19 cellular contexts compared by ENCODE assay signal in the genomic region with DNA sequence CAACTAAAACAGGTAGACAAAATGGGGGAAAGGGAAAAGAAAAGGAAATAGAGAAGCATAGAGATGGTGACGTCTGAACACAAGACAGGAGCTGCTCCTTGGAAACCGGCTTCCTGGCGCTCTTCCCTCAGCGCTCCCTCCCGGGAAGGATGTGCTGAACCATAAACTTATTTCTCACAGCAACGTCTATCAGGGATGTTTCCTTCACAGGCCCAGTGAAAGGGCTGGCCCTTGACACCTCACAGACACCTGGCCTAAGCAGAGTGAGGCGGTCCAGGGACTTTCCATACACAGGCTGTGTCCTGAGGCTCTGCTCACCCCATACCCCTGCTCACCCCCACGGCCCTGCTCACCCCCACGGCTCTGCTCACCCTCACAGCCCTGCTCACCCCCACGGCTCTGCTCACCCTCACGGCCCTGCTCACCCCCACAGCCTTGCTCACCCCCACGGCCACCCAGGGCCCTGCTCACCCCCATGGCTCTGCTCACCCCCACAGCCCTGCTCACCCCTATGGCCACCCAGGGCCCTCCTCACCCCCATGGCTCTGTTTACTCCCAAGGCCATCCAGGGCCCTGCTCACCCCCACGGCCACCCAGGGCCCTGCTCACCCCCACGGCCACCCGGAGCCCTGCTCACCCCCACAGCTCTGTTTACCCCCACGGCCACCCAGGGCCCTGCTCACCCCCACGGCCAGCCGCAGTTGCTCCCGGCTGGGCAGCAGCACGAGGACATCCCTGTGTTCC. TPM values are rescaled to one million over a fixed set of nuclear protein-coding genes. Genes with fewer than 3 reads are reported as not detected.
DNase-seq lines count a peak whose midpoint lies in the region; ATAC-seq, FAIRE-seq and TF ChIP-seq lines count a peak whose summit lies in the region.
"Had no signal": no experiment of that assay in that cellular context is flagged by ENCODE, and none has a peak within 500 bp of the region (broad histone marks: within the 10 kb centered on the region; RNA-seq: fewer than 3 reads in every experiment).

No MANE protein-coding gene starts in this region.

- no peak for TF ChIP-seq RAD21 in neural cell (conservative IDR thresholded peaks at IDR 0.05)

- DNase-seq in NCI-H510A treated with DMSO at 0.1 percent for 48 hours (lab: John Stamatoyannopoulos, UW) (peak; percentile 5), NCI-H510A (lab: John Stamatoyannopoulos, UW) (no peak), kidney (no peak), testis (peak; percentile 30)
- DNase-seq in effector memory CD4-positive, alpha-beta T cell = no peak
- no peak for DNase-seq in effector CD4-positive, alpha-beta T cell
- DNase-seq: 8988T, COR-L47, DMS153, NCI-H1436, NCI-H2081 treated with DMSO at 0.1 percent for 48 hours, NCI-H226, NCI-H69, SHP77 had no signal

- no peaks in the 10 kb centered on the region for H3K9me3 ChIP-seq in kidney (ENCODE audit: control insufficient read depth in 1 of 2, low read length in 2 of 2)
- no peaks in the 10 kb centered on the region for H3K9me3 ChIP-seq in neural cell (ENCODE audit: low read length)
- no peaks in the 10 kb centered on the region for H3K9me3 ChIP-seq in testis
- H3K9me3 ChIP-seq in effector memory CD4-positive, alpha-beta T cell (ENCODE audit: control insufficient read depth, low read length) = no peaks in the 10 kb centered on the region
- H3K9me3 ChIP-seq: HAP-1 had no signal

- H3K79me2 ChIP-seq in neural cell (replicated peaks; ENCODE audit: insufficient read depth, low read length) = no peaks in the 10 kb centered on the region

- no peak for TF ChIP-seq EP300 in neural cell (conservative IDR thresholded peaks at IDR 0.05; ENCODE audit: poor library complexity, severe bottlenecking)

- WGBS in testis, 2 donors = 52 to 70% methylated on average over 16 to 19 of the region's 20 CpGs

- no peak for FAIRE-seq in kidney (lab: Jason Lieb, UNC)

- H3F3A ChIP-seq in neural cell (ENCODE audit: insufficient read depth, low read length, poor library complexity, severe bottlenecking) = no peaks in the 10 kb centered on the region

- no peaks in the 10 kb centered on the region for H3K9me2 ChIP-seq in neural cell (ENCODE audit: insufficient read depth, low read length)

- H3K27me3 ChIP-seq in neural cell (ENCODE audit: insufficient read depth, low read depth, low read length) = no peaks in the 10 kb centered on the region
- H3K27me3 ChIP-seq in testis = no peaks in the 10 kb centered on the region
- H3K27me3 ChIP-seq in effector memory CD4-positive, alpha-beta T cell (replicated peaks; ENCODE audit: control insufficient read depth, insufficient read depth, low read length, poor library complexity, severe bottlenecking) = no peaks in the 10 kb centered on the region

- no peak for ATAC-seq in GM21825 (IDR thresholded peaks at IDR 0.05; ENCODE audit: unreplicated experiment)

- H3K27ac ChIP-seq in kidney (ENCODE audit: low read depth in 2 of 2, low read length in 2 of 2) (peak overlapping the region; percentile 66 to 86), neural cell (ENCODE audit: low read length) (no peak overlapping the region), testis (no peak overlapping the region)
- no peak overlapping the region for H3K27ac ChIP-seq in effector memory CD4-positive, alpha-beta T cell (ENCODE audit: insufficient read depth, low read length, poor library complexity, severe bottlenecking)

- H3K36me3 ChIP-seq in kidney (ENCODE audit: control insufficient read depth in 1 of 2, insufficient read depth in 2 of 2, low read length in 2 of 2) (peaks cover 7 to 10% of the 10 kb centered on the region in 2 donors), neural cell (ENCODE audit: insufficient read depth, low read length) (no peaks in the 10 kb centered on the region), testis (ENCODE audit: low read depth, missing control alignments) (no peaks in the 10 kb centered on the region)
- H3K36me3 ChIP-seq in effector memory CD4-positive, alpha-beta T cell (ENCODE audit: control insufficient read depth, insufficient read depth, low read length) = no peaks in the 10 kb centered on the region
- H3K36me3 ChIP-seq: HAP-1 had no signal

- no peaks in the 10 kb centered on the region for H4K20me1 ChIP-seq in neural cell (ENCODE audit: insufficient read depth)

- no peak for TF ChIP-seq CTCF in kidney (IDR thresholded peaks at IDR 0.05; ENCODE audit: borderline replicate concordance, extremely low read depth, insufficient read depth)
- no peak for TF ChIP-seq CTCF in neural cell (IDR thresholded peaks at IDR 0.05; ENCODE audit: poor library complexity, severe bottlenecking)
- no peak for TF ChIP-seq CTCF in testis (IDR thresholded peaks at IDR 0.05)

- no peak overlapping the region for H3K4me2 ChIP-seq in neural cell (ENCODE audit: low read length)

- H3K4me3 ChIP-seq in kidney (ENCODE audit: low read length in 2 of 2) = peak overlapping the region; percentile 10 to 47
- H3K4me3 ChIP-seq in neural cell (ENCODE audit: low read length) = no peak overlapping the region
- no peak overlapping the region for H3K4me3 ChIP-seq in testis
- H3K4me3 ChIP-seq in effector memory CD4-positive, alpha-beta T cell (ENCODE audit: insufficient read depth, low read depth, low read length, poor library complexity, severe bottlenecking) = no peak overlapping the region
- H3K4me3 ChIP-seq: HAP-1 had no signal

- peak overlapping the region in 1 of 2 donors; percentile 35 for H3K9ac ChIP-seq in kidney (ENCODE audit: low read length in 2 of 2)
- H3K9ac ChIP-seq in neural cell (ENCODE audit: low read length) = no peak overlapping the region

- intact Hi-C loops in kidney (cut with DNase I) = no loop called here
- intact Hi-C loops in testis (cut with DNase I; ENCODE audit: low total_unique reads) = no loop called here

- no peak overlapping the region for H2AFZ ChIP-seq in neural cell (ENCODE audit: low read depth, low read length)

- H3K4me1 ChIP-seq in kidney (ENCODE audit: control insufficient read depth in 1 of 2, insufficient read depth in 1 of 2, low read depth in 1 of 2, low read length in 2 of 2) (peaks cover 6 to 15% of the 10 kb centered on the region in 2 donors), testis (peaks cover 8% of the 10 kb centered on the region)
- no peaks in the 10 kb centered on the region for H3K4me1 ChIP-seq in effector memory CD4-positive, alpha-beta T cell (ENCODE audit: control insufficient read depth, insufficient read depth, low read length, poor library complexity, severe bottlenecking)
- H3K4me1 ChIP-seq: HAP-1 had no signal

- no peak for TF ChIP-seq POLR2A in testis (IDR thresholded peaks at IDR 0.05)

TF ChIP-seq in neural cell, 6 proteins besides CTCF, POLR2A, EP300 and RAD21:
- TF ChIP-seq, protein P1, sequence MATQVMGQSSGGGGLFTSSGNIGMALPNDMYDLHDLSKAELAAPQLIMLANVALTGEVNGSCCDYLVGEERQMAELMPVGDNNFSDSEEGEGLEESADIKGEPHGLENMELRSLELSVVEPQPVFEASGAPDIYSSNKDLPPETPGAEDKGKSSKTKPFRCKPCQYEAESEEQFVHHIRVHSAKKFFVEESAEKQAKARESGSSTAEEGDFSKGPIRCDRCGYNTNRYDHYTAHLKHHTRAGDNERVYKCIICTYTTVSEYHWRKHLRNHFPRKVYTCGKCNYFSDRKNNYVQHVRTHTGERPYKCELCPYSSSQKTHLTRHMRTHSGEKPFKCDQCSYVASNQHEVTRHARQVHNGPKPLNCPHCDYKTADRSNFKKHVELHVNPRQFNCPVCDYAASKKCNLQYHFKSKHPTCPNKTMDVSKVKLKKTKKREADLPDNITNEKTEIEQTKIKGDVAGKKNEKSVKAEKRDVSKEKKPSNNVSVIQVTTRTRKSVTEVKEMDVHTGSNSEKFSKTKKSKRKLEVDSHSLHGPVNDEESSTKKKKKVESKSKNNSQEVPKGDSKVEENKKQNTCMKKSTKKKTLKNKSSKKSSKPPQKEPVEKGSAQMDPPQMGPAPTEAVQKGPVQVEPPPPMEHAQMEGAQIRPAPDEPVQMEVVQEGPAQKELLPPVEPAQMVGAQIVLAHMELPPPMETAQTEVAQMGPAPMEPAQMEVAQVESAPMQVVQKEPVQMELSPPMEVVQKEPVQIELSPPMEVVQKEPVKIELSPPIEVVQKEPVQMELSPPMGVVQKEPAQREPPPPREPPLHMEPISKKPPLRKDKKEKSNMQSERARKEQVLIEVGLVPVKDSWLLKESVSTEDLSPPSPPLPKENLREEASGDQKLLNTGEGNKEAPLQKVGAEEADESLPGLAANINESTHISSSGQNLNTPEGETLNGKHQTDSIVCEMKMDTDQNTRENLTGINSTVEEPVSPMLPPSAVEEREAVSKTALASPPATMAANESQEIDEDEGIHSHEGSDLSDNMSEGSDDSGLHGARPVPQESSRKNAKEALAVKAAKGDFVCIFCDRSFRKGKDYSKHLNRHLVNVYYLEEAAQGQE (IDR thresholded peaks at IDR 0.05; ENCODE audit: borderline replicate concordance) = peak; percentile 18
- no peak for TF ChIP-seq POLR2AphosphoS5 (IDR thresholded peaks at IDR 0.05)

RNA-seq across cellular contexts. Expression of a gene that starts 0.6 kb away (rescaled TPM):
- total RNA-seq in kidney = 1.1 TPM
- polyA plus RNA-seq in kidney (ENCODE audit: insufficient read depth, low read depth, low replicate concordance) = 7.5 TPM
- not detected in 2 replicates for polyA plus RNA-seq in neural cell
- not detected in 2 replicates for polyA minus RNA-seq in neural cell
- total RNA-seq in testis = 10 to 100 TPM in 1 of 2 donors, 1 to 10 TPM in 1; 7.2 to 13.5 TPM
- polyA plus RNA-seq in testis (ENCODE audit: insufficient read depth, low read depth, low replicate concordance) = 8.0 TPM
- polyA plus RNA-seq: CD14-positive monocyte, IgD-negative memory B cell had no signal

Comparison
In these comparisons a context has a peak if more than half of its experiments do, and no peak if none do; other contexts are left out.
1. DNase-seq: peak in NCI-H510A treated with DMSO at 0.1 percent for 48 hours (single experiment) and testis (single experiment); none in NCI-H510A (single experiment), kidney (single experiment), effector memory CD4-positive, alpha-beta T cell (0 of 3) and effector CD4-positive, alpha-beta T cell (single experiment).
2. H3K27ac ChIP-seq: peak in kidney (2 of 2); none in neural cell (single experiment), testis (0 of 2) and effector memory CD4-positive, alpha-beta T cell (single experiment).
3. H3K4me3 ChIP-seq: peak in kidney (2 of 2); none in neural cell (single experiment), testis (0 of 2) and effector memory CD4-positive, alpha-beta T cell (single experiment).